8 cellular contexts compared by ENCODE assay signal in genomic region chr20:36950432-36951197, GRCh38. TPM values are rescaled to one million over a fixed set of nuclear protein-coding genes. Genes with fewer than 3 reads are reported as not detected.
A peak's percentile ranks its signal among the peaks of the same experiment; 100 is the strongest.
DNase-seq lines count a peak whose midpoint lies in the region; TF ChIP-seq lines count a peak whose summit lies in the region.

No MANE protein-coding gene starts in this region.

- H4K20me1 ChIP-seq in Karpas-422 (ENCODE audit: insufficient read depth, low read depth, low read length), result no peaks in the 10 kb centered on the region

- H3K9me3 ChIP-seq in Karpas-422 (ENCODE audit: low read length), result no peaks in the 10 kb centered on the region

- H3K27me3 Mint-ChIP-seq in activated CD4-positive, alpha-beta T cell treated with anti-CD3 and anti-CD28 coated beads, Interleukin-2, amount 10 ng/mL, durations not matched to agents 24 days and 14 days, result no peaks in the 10 kb centered on the region
- H3K27me3 Mint-ChIP-seq in neural crest cell (ENCODE audit: low read depth), result peaks cover 22% of the 10 kb centered on the region

- peaks cover 30% of the 10 kb centered on the region for H3K4me1 ChIP-seq in Karpas-422 (ENCODE audit: low read length)

- H3K9me3 Mint-ChIP-seq in activated CD4-positive, alpha-beta T cell treated with anti-CD3 and anti-CD28 coated beads, Interleukin-2, amount 10 ng/mL, durations not matched to agents 24 days and 14 days, result no peaks in the 10 kb centered on the region
- H3K9me3 Mint-ChIP-seq in neural crest cell, result no peaks in the 10 kb centered on the region

- H3K4me1 Mint-ChIP-seq in activated CD4-positive, alpha-beta T cell treated with anti-CD3 and anti-CD28 coated beads, Interleukin-2, amount 10 ng/mL, durations not matched to agents 24 days and 14 days, result peaks cover 45% of the 10 kb centered on the region
- peaks cover 22% of the 10 kb centered on the region for H3K4me1 Mint-ChIP-seq in neural crest cell

- peak overlapping the region; percentile 98 for H3K4me3 Mint-ChIP-seq in activated CD4-positive, alpha-beta T cell treated with anti-CD3 and anti-CD28 coated beads, Interleukin-2, amount 10 ng/mL, durations not matched to agents 24 days and 14 days
- peak overlapping the region; percentile 98 for H3K4me3 Mint-ChIP-seq in neural crest cell

- H2AFZ ChIP-seq in Karpas-422 (ENCODE audit: low read length), result peak overlapping the region; percentile 97

- no peaks in the 10 kb centered on the region for H3K36me3 ChIP-seq in Karpas-422 (ENCODE audit: insufficient read depth, low read length)

- peak overlapping the region; percentile 63 for H3K27ac ChIP-seq in Karpas-422 (ENCODE audit: low read length)

- intact Hi-C loops in activated CD4-positive, alpha-beta T cell treated with anti-CD3 and anti-CD28 coated beads, Interleukin-2, amount 10 ng/mL, durations not matched to agents 24 days and 14 days (cut with micrococcal nuclease), result loop anchor here (2.0 kb wide), 2 partner anchors 24 to 92 kb away; no protein-coding TSS in a partner anchor

- H3K27ac Mint-ChIP-seq in activated CD4-positive, alpha-beta T cell treated with anti-CD3 and anti-CD28 coated beads, Interleukin-2, amount 10 ng/mL, durations not matched to agents 24 days and 14 days, result peak overlapping the region; percentile 96
- H3K27ac Mint-ChIP-seq in neural crest cell (ENCODE audit: unreplicated experiment), result no peak overlapping the region

- peak overlapping the region; percentile 80 for H3K4me2 ChIP-seq in Karpas-422 (ENCODE audit: low read depth, low read length, poor library complexity, severe bottlenecking)

- no peaks in the 10 kb centered on the region for H3K27me3 ChIP-seq in Karpas-422 (ENCODE audit: low read length)

- peak overlapping the region; percentile 95 for H3K4me3 ChIP-seq in Karpas-422 (ENCODE audit: low read length)

- peaks cover 23% of the 10 kb centered on the region for H3K36me3 Mint-ChIP-seq in activated CD4-positive, alpha-beta T cell treated with anti-CD3 and anti-CD28 coated beads, Interleukin-2, amount 10 ng/mL, durations not matched to agents 24 days and 14 days (ENCODE audit: low read depth)
- no peaks in the 10 kb centered on the region for H3K36me3 Mint-ChIP-seq in neural crest cell (ENCODE audit: low read depth)

- H3K79me2 ChIP-seq in Karpas-422 (ENCODE audit: low read length), result peaks cover 23% of the 10 kb centered on the region

- no peak for TF ChIP-seq CTCF in neural crest cell (conservative IDR thresholded peaks at IDR 0.05)

- H3K9me2 ChIP-seq in Karpas-422 (replicated peaks; ENCODE audit: insufficient read depth, low read length), result no peaks in the 10 kb centered on the region

- DNase-seq in activated CD4-positive, alpha-beta T cell treated with anti-CD3 and anti-CD28 coated beads, Interleukin-2, amount 10 ng/mL, durations not matched to agents 24 days and 14 days, result peak; percentile 87
- DNase-seq in activated CD4-positive, alpha-beta T cell treated with anti-CD3 and anti-CD28 coated beads, Interleukin-2, amount 50 U/mL, for 48 hours, result no peak
- peak; percentile 70 for DNase-seq in Karpas-422
- DNase-seq in activated T-cell treated with anti-CD3 and anti-CD28 coated beads, Interleukin-2, amount 50 U/mL, for 1 hour, result peak; percentile 34
- peak; percentile 45 for DNase-seq in fibroblast of peridontal ligament (ENCODE audit: extremely low read depth)
- peak; percentile 14 for DNase-seq in neural crest cell (ENCODE audit: low read depth, low spot score)
- no peak for DNase-seq in NCI-H1694 treated with DMSO at 0.1 percent for 48 hours (lab: John Stamatoyannopoulos, UW)
- no peak for DNase-seq in NCI-H187 treated with DMSO at 0.1 percent for 48 hours (lab: John Stamatoyannopoulos, UW)

- H3K9ac ChIP-seq in Karpas-422 (ENCODE audit: low read length), result peak overlapping the region; percentile 89

RNA-seq across cellular contexts. Expression of gene SAMHD1, which starts 0.9 kb away (rescaled TPM):
- 51.6 TPM in 2 replicates for total RNA-seq in activated CD4-positive, alpha-beta T cell treated with anti-CD3 and anti-CD28 coated beads, Interleukin-2, amount 10 ng/mL, durations not matched to agents 24 days and 14 days
- 26.4 and 28.7 TPM in 2 replicates for total RNA-seq in Karpas-422 (2014; rRNA removed; shearing (Covaris generic); ENCODE audit: low replicate concordance)
- total RNA-seq in neural crest cell, result 13.0 and 13.8 TPM in 2 replicates

Comparison
In these comparisons a context has a peak if more than half of its experiments do, and no peak if none do; other contexts are left out.
1. DNase-seq: peak in activated CD4-positive, alpha-beta T cell treated with anti-CD3 and anti-CD28 coated beads, Interleukin-2, amount 10 ng/mL, durations not matched to agents 24 days and 14 days (single experiment), Karpas-422 (single experiment), activated T-cell treated with anti-CD3 and anti-CD28 coated beads, Interleukin-2, amount 50 U/mL, for 1 hour (single experiment), fibroblast of peridontal ligament (single experiment) and neural crest cell (single experiment); none in activated CD4-positive, alpha-beta T cell treated with anti-CD3 and anti-CD28 coated beads, Interleukin-2, amount 50 U/mL, for 48 hours (0 of 2), NCI-H1694 treated with DMSO at 0.1 percent for 48 hours (single experiment) and NCI-H187 treated with DMSO at 0.1 percent for 48 hours (single experiment).